Comparison of ENCODE assay signal across 17 cellular contexts in the genomic region with DNA sequence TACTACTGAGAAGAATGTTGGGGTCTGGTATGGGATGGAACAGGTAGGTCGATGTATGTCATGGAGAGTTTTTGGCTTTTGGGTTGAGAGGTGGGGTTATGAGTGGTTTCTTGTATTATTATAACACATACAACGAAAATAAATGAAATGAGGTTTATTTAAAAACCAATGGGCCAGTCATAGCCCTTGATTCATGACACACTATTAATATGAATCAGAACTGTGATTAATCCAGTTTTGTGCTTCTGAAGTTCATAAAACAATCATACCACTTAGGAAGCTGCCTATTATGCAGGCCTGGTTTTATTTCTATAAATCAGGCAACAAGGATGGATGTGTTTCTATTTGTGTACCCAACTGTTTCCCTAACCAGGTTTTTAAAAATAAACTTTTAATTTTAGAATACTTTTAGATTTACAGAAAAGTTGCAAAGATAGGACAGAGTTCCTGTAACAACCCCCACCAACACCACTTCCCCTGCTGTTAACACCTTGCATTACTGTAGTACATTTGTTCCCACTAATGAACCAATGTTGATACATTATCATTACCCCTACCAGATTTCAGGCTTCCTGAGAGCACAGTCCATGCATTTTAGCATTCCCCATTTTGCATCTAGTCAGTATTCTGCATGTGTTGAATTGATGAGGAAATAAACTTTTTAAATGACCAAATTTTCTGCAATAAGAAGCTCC. TPM values are rescaled to one million over a fixed set of nuclear protein-coding genes. Genes with fewer than 3 reads are reported as not detected.
A peak's percentile ranks its signal among the peaks of the same experiment; 100 is the strongest.
DNase-seq lines count a peak whose midpoint lies in the region; FAIRE-seq and TF ChIP-seq lines count a peak whose summit lies in the region.
"Had no signal": no experiment of that assay in that cellular context is flagged by ENCODE, and none has a peak within 500 bp of the region (broad histone marks: within the 10 kb centered on the region; RNA-seq: fewer than 3 reads in every experiment).

No MANE protein-coding gene starts in this region.

- H3K27me3 ChIP-seq in ACC112 (ENCODE audit: insufficient read depth, low read length), result no peaks in the 10 kb centered on the region
- no peaks in the 10 kb centered on the region for H3K27me3 ChIP-seq in esophagus squamous epithelium
- H3K27me3 ChIP-seq in sigmoid colon, result no peaks in the 10 kb centered on the region
- no peaks in the 10 kb centered on the region for H3K27me3 ChIP-seq in spleen (replicated peaks in 1 of 7)
- H3K27me3 ChIP-seq: BE2C, right lobe of liver had no signal

- 54 to 58% methylated on average over 2 of the region's 2 CpGs for WGBS in esophagus squamous epithelium, 2 donors
- WGBS in sigmoid colon, 2 donors, result 89% methylated on average over 2 of the region's 2 CpGs
- WGBS in spleen, 5 donors, result 83 to 88% (median 87%) methylated on average over 2 of the region's 2 CpGs

- TF ChIP-seq CTCF in HFFc6 (IDR thresholded peaks at IDR 0.05), result no peak
- no peak for TF ChIP-seq CTCF in esophagus squamous epithelium (IDR thresholded peaks at IDR 0.05)
- no peak for TF ChIP-seq CTCF in sigmoid colon (IDR thresholded peaks at IDR 0.05)
- TF ChIP-seq CTCF in spleen (IDR thresholded peaks at IDR 0.05 in 8 of 11, conservative IDR thresholded peaks at IDR 0.05 in 3 of 11), result no peak

- H3K27me3 Mint-ChIP-seq in HFFc6 (ENCODE audit: insufficient read depth), result peaks cover 1% of the 10 kb centered on the region; the same call in 1 of the 2 replicates

- no peak for DNase-seq in HFFc6
- DNase-seq in esophagus squamous epithelium (lab: John Stamatoyannopoulos, UW), result no peak
- no peak for DNase-seq in sigmoid colon
- DNase-seq in spleen, result no peak
- no peak for DNase-seq in inferior parietal cortex (ENCODE audit: extremely low spot score)
- DNase-seq in 8988T, result no peak
- DNase-seq in HTR-8/SVneo (ENCODE audit: insufficient read length, low spot score), result no peak
- DNase-seq: activated CD4-positive, alpha-beta T cell treated with anti-CD3 and anti-CD28 coated beads, Interleukin-2, amount 50 U/mL, for 1 hour; BE2C; left ventricle myocardium superior; naive thymus-derived CD8-positive, alpha-beta T cell; right lobe of liver; stimulated activated naive CD4-positive, alpha-beta T cell treated with Interleukin-2 at 50 U/mL for 16 hours had no signal

- H3K4me1 Mint-ChIP-seq in HFFc6 (ENCODE audit: low read depth), result peaks cover 50% of the 10 kb centered on the region

- H3K4me3 Mint-ChIP-seq in HFFc6, result peak overlapping the region; percentile 85
- H3K4me3 Mint-ChIP-seq: naive thymus-derived CD8-positive, alpha-beta T cell; T-helper 2 cell treated with Interferon-gamma antibody and Interleukin-4, amounts not matched to agents 5 μg/mL and 100 μg/mL, for 36 hours had no signal

- H3K9me3 ChIP-seq in esophagus squamous epithelium (peaks cover 0 to 13% (median 9%) of the 10 kb centered on the region in 3 donors), sigmoid colon (peaks cover 0 to 3% (median 0%) of the 10 kb centered on the region in 4 donors), spleen (peaks cover 0 to 20% (median 13%) of the 10 kb centered on the region in 8 donors)
- H3K9me3 ChIP-seq: HAP-1, right lobe of liver had no signal

- H3K36me3 Mint-ChIP-seq in HFFc6 (ENCODE audit: low read depth), result peaks cover 4% of the 10 kb centered on the region; the same call in 1 of the 2 replicates

- TF ChIP-seq POLR2A in esophagus squamous epithelium (IDR thresholded peaks at IDR 0.05) (no peak), sigmoid colon (IDR thresholded peaks at IDR 0.05) (no peak), spleen (IDR thresholded peaks at IDR 0.05) (no peak)

- no peak overlapping the region for H3K27ac Mint-ChIP-seq in HFFc6
- H3K27ac Mint-ChIP-seq: naive thymus-derived CD8-positive, alpha-beta T cell; T-helper 2 cell treated with Interferon-gamma antibody and Interleukin-4, amounts not matched to agents 5 μg/mL and 100 μg/mL, for 36 hours had no signal

- H3K36me3 ChIP-seq in ACC112 (ENCODE audit: insufficient read depth, low read length) (no peaks in the 10 kb centered on the region), esophagus squamous epithelium (no peaks in the 10 kb centered on the region), sigmoid colon (no peaks in the 10 kb centered on the region), spleen (no peaks in the 10 kb centered on the region)
- H3K36me3 ChIP-seq: BE2C, HAP-1, right lobe of liver had no signal

- peaks cover 10% of the 10 kb centered on the region for H3K9me3 Mint-ChIP-seq in HFFc6

- peak overlapping the region; percentile 64 for H2AFZ ChIP-seq in ACC112 (ENCODE audit: low read length, unreplicated experiment)

- no peaks in the 10 kb centered on the region for H3K79me2 ChIP-seq in ACC112 (ENCODE audit: control insufficient read depth, insufficient read depth, low read length, unreplicated experiment)

- H3K27ac ChIP-seq in ACC112 (ENCODE audit: low read depth, low read length) (no peak overlapping the region), esophagus squamous epithelium (peak overlapping the region in 3 of 4 donors; percentile 5 to 73 (median 45)), sigmoid colon (peak overlapping the region; percentile 27 to 74 (median 60)), spleen (no peak overlapping the region)

- intact Hi-C loops in esophagus squamous epithelium (cut with DNase I), result no loop called here
- intact Hi-C loops in sigmoid colon (cut with DNase I), result no loop called here
- intact Hi-C loops in spleen (cut with DNase I; ENCODE audit: low total_unique reads), result no loop called here

- TF ChIP-seq EP300 in sigmoid colon (IDR thresholded peaks at IDR 0.05), result no peak

- H3K4me1 ChIP-seq in ACC112 (ENCODE audit: control insufficient read depth, insufficient read depth, low read length, unreplicated experiment) (peaks cover 31% of the 10 kb centered on the region), esophagus squamous epithelium (peaks cover 15 to 35% (median 21%) of the 10 kb centered on the region in 3 donors), sigmoid colon (peaks cover 0 to 19% (median 5%) of the 10 kb centered on the region in 4 donors), spleen (peaks cover 0 to 41% (median 7%) of the 10 kb centered on the region in 6 donors)
- H3K4me1 ChIP-seq: BE2C had no signal

- no peak for FAIRE-seq in HTR-8/SVneo (lab: Jason Lieb, UNC)
- FAIRE-seq: endometrium had no signal

- peak overlapping the region; percentile 74 for H3K4me3 ChIP-seq in ACC112 (ENCODE audit: low read depth, low read length)
- H3K4me3 ChIP-seq in esophagus squamous epithelium, result peak overlapping the region in 3 of 4 donors; percentile 30 to 49 (median 32)
- H3K4me3 ChIP-seq in sigmoid colon, result peak overlapping the region in 3 of 4 donors; percentile 33 to 36 (median 35)
- peak overlapping the region in 1 of 8 donors; percentile 2 for H3K4me3 ChIP-seq in spleen
- H3K4me3 ChIP-seq: HAP-1, right lobe of liver had no signal

RNA-seq across cellular contexts. Expression of a gene that starts 37.5 kb away (rescaled TPM):
- 10 to 100 TPM in 4 of 6 experiments, 1 to 10 TPM in 2; 8.6 to 11.2 (median 10.7) TPM for total RNA-seq in HFFc6 (2021; fragmentation: NEBNext Ultra II Directional; extraction: Animal tissue kit (Norgen Biotek cat#: 25700))
- 10 to 100 TPM; 21.3 to 45.4 (median 32.9) TPM for total RNA-seq in esophagus squamous epithelium
- total RNA-seq in sigmoid colon, result 10 to 100 TPM; 49.2 to 61.7 (median 51.8) TPM
- 10 to 100 TPM; 11.3 to 12.7 (median 11.4) TPM for polyA plus RNA-seq in sigmoid colon
- total RNA-seq in spleen, result 10 to 100 TPM; 47.0 to 73.6 (median 60.3) TPM
- polyA plus RNA-seq in spleen, result 1 to 10 TPM; 4.4 to 6.6 (median 5.3) TPM

Comparison
In these comparisons a context has a peak if more than half of its experiments do, and no peak if none do; other contexts are left out.
1. H3K27ac ChIP-seq: peak in esophagus squamous epithelium (3 of 4) and sigmoid colon (4 of 4); none in ACC112 (single experiment) and spleen (0 of 8).